23 cellular contexts compared by ENCODE assay signal in genomic region chr3:123759311-123759710, GRCh38.
DNase-seq lines count a peak whose midpoint lies in the region; ATAC-seq and TF ChIP-seq lines count a peak whose summit lies in the region.
"Had no signal": no experiment of that assay in that cellular context is flagged by ENCODE, and none has a peak within 500 bp of the region (broad histone marks: within the 10 kb centered on the region; RNA-seq: fewer than 3 reads in every experiment).

No MANE protein-coding gene starts in this region.

- H3K27ac Mint-ChIP-seq in glutamatergic neuron (ENCODE audit: unreplicated experiment): no peak overlapping the region
- H3K27ac Mint-ChIP-seq: activated CD4-positive, alpha-beta memory T cell treated with anti-CD3 and anti-CD28 coated beads for 36 hours; dendritic cell treated with granulocyte-macrophage colony-stimulating factor and Interleukin-4, amounts not matched to agents 40 ng/mL and 50 ng/mL, for 4 days; naive thymus-derived CD8-positive, alpha-beta T cell; stimulated activated memory B cell treated with anti-CD40 and anti-IgM and Interleukin-4, amounts not matched to agents 10 μg/mL and 1 μg/mL and 100 μg/mL, for 72 hours; T-helper 2 cell treated with Interferon-gamma antibody and Interleukin-4, amounts not matched to agents 5 μg/mL and 100 μg/mL, for 36 hours; WTC11 had no signal

- no peak for TF ChIP-seq CTCF in smooth muscle cell (IDR thresholded peaks at IDR 0.05; ENCODE audit: borderline replicate concordance, insufficient read depth, poor library complexity, severe bottlenecking)
- no peak for TF ChIP-seq CTCF in glutamatergic neuron (IDR thresholded peaks at IDR 0.05; ENCODE audit: partially characterized antibody, unreplicated experiment)

- H3K27me3 ChIP-seq in smooth muscle cell (ENCODE audit: low read depth): no peaks in the 10 kb centered on the region
- H3K27me3 ChIP-seq: cardiac muscle cell, foreskin keratinocyte, pancreas, SJSA1 had no signal

- H3K9ac ChIP-seq in smooth muscle cell (ENCODE audit: low read depth): no peak overlapping the region

- H3F3A ChIP-seq in smooth muscle cell (ENCODE audit: low read depth): no peaks in the 10 kb centered on the region

- H3K36me3 ChIP-seq in smooth muscle cell (ENCODE audit: low read depth): no peaks in the 10 kb centered on the region
- H3K36me3 ChIP-seq: cardiac muscle cell, pancreas, SJSA1 had no signal

- WGBS in smooth muscle cell (ENCODE audit: low lambda C conversion rate): 77% methylated on average over 3 of the region's 3 CpGs

- H3K9me3 ChIP-seq in smooth muscle cell (replicated peaks; ENCODE audit: low read depth): no peaks in the 10 kb centered on the region
- H3K9me3 ChIP-seq: Caco-2, pancreas, SJSA1 had no signal

- no peak overlapping the region for H3K27ac ChIP-seq in smooth muscle cell (ENCODE audit: low read depth)
- H3K27ac ChIP-seq: cardiac muscle cell, foreskin keratinocyte, HL-60, pancreas had no signal

- peaks cover 13% of the 10 kb centered on the region for H3K4me1 Mint-ChIP-seq in glutamatergic neuron (ENCODE audit: low read depth, unreplicated experiment)
- H3K4me1 Mint-ChIP-seq: WTC11 had no signal

- peak overlapping the region; percentile 41 for H3K4me2 ChIP-seq in smooth muscle cell

- ATAC-seq in HG03095 (IDR thresholded peaks at IDR 0.05; ENCODE audit: unreplicated experiment): no peak
- ATAC-seq: foreskin keratinocyte; naive thymus-derived CD8-positive, alpha-beta T cell; pancreas; stimulated activated memory B cell treated with anti-CD40 and anti-IgM and Interleukin-4, amounts not matched to agents 10 μg/mL and 1 μg/mL and 100 μg/mL, for 72 hours; WTC11 had no signal

- no peaks in the 10 kb centered on the region for H3K36me3 Mint-ChIP-seq in glutamatergic neuron (ENCODE audit: unreplicated experiment)
- H3K36me3 Mint-ChIP-seq: activated CD4-positive, alpha-beta memory T cell treated with anti-CD3 and anti-CD28 coated beads for 36 hours; naive thymus-derived CD8-positive, alpha-beta T cell; stimulated activated memory B cell treated with anti-CD40 and anti-IgM and Interleukin-4, amounts not matched to agents 10 μg/mL and 1 μg/mL and 100 μg/mL, for 72 hours; WTC11 had no signal

- H3K27me3 Mint-ChIP-seq in glutamatergic neuron (ENCODE audit: unreplicated experiment): no peaks in the 10 kb centered on the region

- H4K20me1 ChIP-seq in smooth muscle cell (ENCODE audit: low read depth): no peaks in the 10 kb centered on the region

- DNase-seq in DMS79 treated with DMSO at 0.1 percent for 48 hours (lab: John Stamatoyannopoulos, UW) (peak; percentile 37), NCI-H446 (lab: John Stamatoyannopoulos, UW) (peak; percentile 24 to 63), fibroblast of gingiva (ENCODE audit: low read depth) (peak; percentile 87), smooth muscle cell (lab: John Stamatoyannopoulos, UW; ENCODE audit: unreplicated experiment) (no peak), GOT3 (lab: John Stamatoyannopoulos, UW) (no peak), glutamatergic neuron (no peak)
- DNase-seq: activated CD4-positive, alpha-beta memory T cell treated with anti-CD3 and anti-CD28 coated beads for 36 hours; activated effector memory CD4-positive, alpha-beta T cell treated with anti-CD3 and anti-CD28 coated beads, Interleukin-2, amount 50 U/mL, for 16 hours; Caco-2; foreskin keratinocyte; hypothalamus; naive thymus-derived CD8-positive, alpha-beta T cell; NCI-H1694; pancreas; stimulated activated CD4-positive, alpha-beta T cell treated with anti-CD3 and anti-CD28 coated beads, Interleukin-1b, Interleukin-23, amount 100 ng/mL, for 48 hours had no signal

- no peak overlapping the region for H3K4me3 Mint-ChIP-seq in glutamatergic neuron (ENCODE audit: unreplicated experiment)
- H3K4me3 Mint-ChIP-seq: activated CD4-positive, alpha-beta memory T cell treated with anti-CD3 and anti-CD28 coated beads for 36 hours; dendritic cell treated with granulocyte-macrophage colony-stimulating factor and Interleukin-4, amounts not matched to agents 40 ng/mL and 50 ng/mL, for 4 days; naive thymus-derived CD8-positive, alpha-beta T cell; stimulated activated memory B cell treated with anti-CD40 and anti-IgM and Interleukin-4, amounts not matched to agents 10 μg/mL and 1 μg/mL and 100 μg/mL, for 72 hours; T-helper 2 cell treated with Interferon-gamma antibody and Interleukin-4, amounts not matched to agents 5 μg/mL and 100 μg/mL, for 36 hours; WTC11 had no signal

- no peak overlapping the region for H3K4me3 ChIP-seq in smooth muscle cell
- H3K4me3 ChIP-seq: cardiac muscle cell, pancreas, SJSA1 had no signal

- H2AFZ ChIP-seq in smooth muscle cell (ENCODE audit: low read depth): no peak overlapping the region

- peaks cover 22% of the 10 kb centered on the region for H3K4me1 ChIP-seq in smooth muscle cell (ENCODE audit: low read depth)
- H3K4me1 ChIP-seq: foreskin keratinocyte had no signal

- H3K79me2 ChIP-seq in smooth muscle cell (ENCODE audit: low read depth): no peaks in the 10 kb centered on the region

- no peaks in the 10 kb centered on the region for H3K9me3 Mint-ChIP-seq in glutamatergic neuron (ENCODE audit: unreplicated experiment)
- H3K9me3 Mint-ChIP-seq: activated CD4-positive, alpha-beta memory T cell treated with anti-CD3 and anti-CD28 coated beads for 36 hours; dendritic cell treated with granulocyte-macrophage colony-stimulating factor and Interleukin-4, amounts not matched to agents 40 ng/mL and 50 ng/mL, for 4 days; naive thymus-derived CD8-positive, alpha-beta T cell; stimulated activated memory B cell treated with anti-CD40 and anti-IgM and Interleukin-4, amounts not matched to agents 10 μg/mL and 1 μg/mL and 100 μg/mL, for 72 hours; T-helper 2 cell treated with Interferon-gamma antibody and Interleukin-4, amounts not matched to agents 5 μg/mL and 100 μg/mL, for 36 hours; WTC11 had no signal

Comparison
In these comparisons a context has a peak if more than half of its experiments do, and no peak if none do; other contexts are left out.
1. DNase-seq: peak in DMS79 treated with DMSO at 0.1 percent for 48 hours (single experiment), NCI-H446 (2 of 2) and fibroblast of gingiva (single experiment); none in smooth muscle cell (single experiment), GOT3 (single experiment) and glutamatergic neuron (single experiment).